ENCODE assay signal across 1 cellular context in genomic region chr2:241609859-241610793, GRCh38.
A peak's percentile ranks its signal among the peaks of the same experiment; 100 is the strongest.
TF ChIP-seq lines count a peak whose summit lies in the region.

No MANE protein-coding gene starts in this region.

TF ChIP-seq in H1, 55 proteins besides CTCF, POLR2A, EP300 and RAD21:
- TF ChIP-seq HDAC2 (IDR thresholded peaks at IDR 0.05; ENCODE audit: borderline replicate concordance in 1 of 2, low read depth in 2 of 2, low read length in 2 of 2) (no peak), NRF1 (IDR thresholded peaks at IDR 0.05; ENCODE audit: low read depth, low read length) (peak; percentile 18; the same call in 1 of the 2 replicates), USF2 (IDR thresholded peaks at IDR 0.05; ENCODE audit: low read length) (0 out of 2 replicates have a peak, but pooled peaks have one; percentile 6), CBX8 (IDR thresholded peaks at IDR 0.05; ENCODE audit: borderline replicate concordance, low read depth, low read length) (no peak), JUND (IDR thresholded peaks at IDR 0.05; ENCODE audit: low read length) (0 out of 2 replicates have a peak, but pooled peaks have one; percentile 28), E2F6 (IDR thresholded peaks at IDR 0.05) (no peak), MAX (IDR thresholded peaks at IDR 0.05) (peak; percentile 81), KDM1A (IDR thresholded peaks at IDR 0.05; ENCODE audit: borderline replicate concordance, low read length) (no peak), FOSL1 (IDR thresholded peaks at IDR 0.05; ENCODE audit: insufficient read depth, low read depth, low read length) (no peak; the same call in 1 of the 2 replicates), SP2 (IDR thresholded peaks at IDR 0.05; ENCODE audit: low read length) (no peak), RBBP5 (IDR thresholded peaks at IDR 0.05; ENCODE audit: borderline replicate concordance, low read depth, low read length) (0 out of 2 replicates have a peak, but pooled peaks have one; percentile 46), CHD1 (IDR thresholded peaks at IDR 0.05; ENCODE audit: low read depth, low read length) (no peak), TAF1 (IDR thresholded peaks at IDR 0.05; ENCODE audit: low read depth, low read length) (peak; percentile 49), PHF8 (conservative IDR thresholded peaks at IDR 0.05; ENCODE audit: low read depth, low read length) (peak; percentile 72), BACH1 (IDR thresholded peaks at IDR 0.05; ENCODE audit: low read length) (peak; percentile 45; the same call in 1 of the 2 replicates), CHD7 (IDR thresholded peaks at IDR 0.05; ENCODE audit: insufficient replicate concordance, low read length) (no peak), GABPA (IDR thresholded peaks at IDR 0.05; ENCODE audit: borderline replicate concordance, insufficient read depth, low read length) (peak; percentile 31; the same call in 1 of the 2 replicates), POLR2AphosphoS5 (IDR thresholded peaks at IDR 0.05; ENCODE audit: low read depth, low read length) (peak; percentile 64; the same call in 1 of the 2 replicates), TBP (IDR thresholded peaks at IDR 0.05; ENCODE audit: low read depth, low read length) (peak; percentile 15; the same call in 1 of the 2 replicates), CREB1 (IDR thresholded peaks at IDR 0.05) (peak; percentile 68), SP4 (IDR thresholded peaks at IDR 0.05; ENCODE audit: low read length) (no peak), CBX5 (IDR thresholded peaks at IDR 0.05; ENCODE audit: low read depth, low read length) (no peak), SAP30 (IDR thresholded peaks at IDR 0.05; ENCODE audit: insufficient read depth, insufficient replicate concordance, low read length) (no peak)
